ENCODE assay signal across 1 cellular context in the genomic region with DNA sequence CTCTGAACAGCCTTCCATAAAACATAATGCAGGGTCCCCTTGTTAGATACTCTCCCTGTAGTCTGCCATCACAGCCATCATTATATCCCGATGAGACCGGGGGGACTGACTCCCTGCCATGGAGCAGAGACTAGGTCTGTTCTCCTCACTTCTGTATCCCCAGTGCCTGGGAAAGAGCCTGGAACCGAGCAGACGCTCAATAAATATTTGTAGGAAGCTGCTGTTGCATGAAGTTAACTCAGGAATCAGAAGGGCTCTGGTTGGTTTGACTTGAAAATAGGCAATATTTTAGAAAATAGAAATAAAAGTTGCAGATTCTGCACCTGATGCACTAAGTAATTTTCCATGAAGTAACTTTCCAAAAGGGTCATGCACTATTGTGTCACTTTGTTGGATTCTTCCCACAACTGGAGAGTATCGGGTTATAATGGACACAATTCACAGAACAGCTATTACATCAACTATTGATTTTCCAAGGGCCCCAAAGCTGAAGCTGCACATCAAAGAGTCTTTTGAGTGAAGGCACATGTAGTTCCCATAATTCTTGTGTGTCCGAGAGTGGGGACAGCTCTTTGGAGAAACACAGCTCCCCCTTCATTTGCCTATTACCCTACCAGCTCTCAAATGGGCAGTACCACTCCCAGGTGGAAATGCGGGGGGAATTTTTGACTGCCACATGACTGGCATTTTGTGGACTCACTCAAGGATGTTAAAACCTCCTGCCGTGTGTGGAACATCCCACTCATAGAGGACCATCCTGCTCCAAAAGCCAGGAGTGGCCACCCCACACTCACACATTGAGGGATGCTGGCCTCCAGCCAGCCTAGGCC.
TF ChIP-seq lines count a peak whose summit lies in the region.

No MANE protein-coding gene starts in this region.

TF ChIP-seq in HepG2, 621 proteins besides CTCF, POLR2A, EP300 and RAD21 (continued from another document and continues in another):
- TF ChIP-seq, protein P1, sequence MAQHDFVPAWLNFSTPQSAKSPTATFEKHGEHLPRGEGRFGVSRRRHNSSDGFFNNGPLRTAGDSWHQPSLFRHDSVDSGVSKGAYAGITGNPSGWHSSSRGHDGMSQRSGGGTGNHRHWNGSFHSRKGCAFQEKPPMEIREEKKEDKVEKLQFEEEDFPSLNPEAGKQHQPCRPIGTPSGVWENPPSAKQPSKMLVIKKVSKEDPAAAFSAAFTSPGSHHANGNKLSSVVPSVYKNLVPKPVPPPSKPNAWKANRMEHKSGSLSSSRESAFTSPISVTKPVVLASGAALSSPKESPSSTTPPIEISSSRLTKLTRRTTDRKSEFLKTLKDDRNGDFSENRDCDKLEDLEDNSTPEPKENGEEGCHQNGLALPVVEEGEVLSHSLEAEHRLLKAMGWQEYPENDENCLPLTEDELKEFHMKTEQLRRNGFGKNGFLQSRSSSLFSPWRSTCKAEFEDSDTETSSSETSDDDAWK (CRISPR knock-in tag; IDR thresholded peaks at IDR 0.05) = no peak
- no peak for TF ChIP-seq ZNF367 (CRISPR knock-in tag; IDR thresholded peaks at IDR 0.05; ENCODE audit: borderline replicate concordance)
- no peak for TF ChIP-seq ZZZ3 (CRISPR knock-in tag; IDR thresholded peaks at IDR 0.05; ENCODE audit: borderline replicate concordance)
- TF ChIP-seq, protein P2, sequence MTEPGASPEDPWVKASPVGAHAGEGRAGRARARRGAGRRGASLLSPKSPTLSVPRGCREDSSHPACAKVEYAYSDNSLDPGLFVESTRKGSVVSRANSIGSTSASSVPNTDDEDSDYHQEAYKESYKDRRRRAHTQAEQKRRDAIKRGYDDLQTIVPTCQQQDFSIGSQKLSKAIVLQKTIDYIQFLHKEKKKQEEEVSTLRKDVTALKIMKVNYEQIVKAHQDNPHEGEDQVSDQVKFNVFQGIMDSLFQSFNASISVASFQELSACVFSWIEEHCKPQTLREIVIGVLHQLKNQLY (CRISPR knock-in tag; IDR thresholded peaks at IDR 0.05) = no peak
- TF ChIP-seq HOXA7 (CRISPR knock-in tag; IDR thresholded peaks at IDR 0.05) = no peak
- TF ChIP-seq ZNF776 (CRISPR knock-in tag; IDR thresholded peaks at IDR 0.05) = no peak
- TF ChIP-seq CHD4 (IDR thresholded peaks at IDR 0.05; ENCODE audit: borderline replicate concordance, low read length) = peak; percentile 79; the same call in 1 of the 2 replicates
- peak; percentile 75 for TF ChIP-seq KAT8 (CRISPR knock-in tag; IDR thresholded peaks at IDR 0.05)
- TF ChIP-seq, protein P3, sequence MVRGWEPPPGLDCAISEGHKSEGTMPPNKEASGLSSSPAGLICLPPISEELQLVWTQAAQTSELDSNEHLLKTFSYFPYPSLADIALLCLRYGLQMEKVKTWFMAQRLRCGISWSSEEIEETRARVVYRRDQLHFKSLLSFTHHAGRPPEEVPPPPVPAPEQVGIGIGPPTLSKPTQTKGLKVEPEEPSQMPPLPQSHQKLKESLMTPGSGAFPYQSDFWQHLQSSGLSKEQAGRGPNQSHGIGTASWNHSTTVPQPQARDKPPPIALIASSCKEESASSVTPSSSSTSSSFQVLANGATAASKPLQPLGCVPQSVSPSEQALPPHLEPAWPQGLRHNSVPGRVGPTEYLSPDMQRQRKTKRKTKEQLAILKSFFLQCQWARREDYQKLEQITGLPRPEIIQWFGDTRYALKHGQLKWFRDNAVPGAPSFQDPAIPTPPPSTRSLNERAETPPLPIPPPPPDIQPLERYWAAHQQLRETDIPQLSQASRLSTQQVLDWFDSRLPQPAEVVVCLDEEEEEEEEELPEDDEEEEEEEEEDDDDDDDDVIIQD (CRISPR knock-in tag; IDR thresholded peaks at IDR 0.05; ENCODE audit: low read depth) = peak; percentile 25; the same call in 1 of the 2 replicates
- TF ChIP-seq, protein P4, sequence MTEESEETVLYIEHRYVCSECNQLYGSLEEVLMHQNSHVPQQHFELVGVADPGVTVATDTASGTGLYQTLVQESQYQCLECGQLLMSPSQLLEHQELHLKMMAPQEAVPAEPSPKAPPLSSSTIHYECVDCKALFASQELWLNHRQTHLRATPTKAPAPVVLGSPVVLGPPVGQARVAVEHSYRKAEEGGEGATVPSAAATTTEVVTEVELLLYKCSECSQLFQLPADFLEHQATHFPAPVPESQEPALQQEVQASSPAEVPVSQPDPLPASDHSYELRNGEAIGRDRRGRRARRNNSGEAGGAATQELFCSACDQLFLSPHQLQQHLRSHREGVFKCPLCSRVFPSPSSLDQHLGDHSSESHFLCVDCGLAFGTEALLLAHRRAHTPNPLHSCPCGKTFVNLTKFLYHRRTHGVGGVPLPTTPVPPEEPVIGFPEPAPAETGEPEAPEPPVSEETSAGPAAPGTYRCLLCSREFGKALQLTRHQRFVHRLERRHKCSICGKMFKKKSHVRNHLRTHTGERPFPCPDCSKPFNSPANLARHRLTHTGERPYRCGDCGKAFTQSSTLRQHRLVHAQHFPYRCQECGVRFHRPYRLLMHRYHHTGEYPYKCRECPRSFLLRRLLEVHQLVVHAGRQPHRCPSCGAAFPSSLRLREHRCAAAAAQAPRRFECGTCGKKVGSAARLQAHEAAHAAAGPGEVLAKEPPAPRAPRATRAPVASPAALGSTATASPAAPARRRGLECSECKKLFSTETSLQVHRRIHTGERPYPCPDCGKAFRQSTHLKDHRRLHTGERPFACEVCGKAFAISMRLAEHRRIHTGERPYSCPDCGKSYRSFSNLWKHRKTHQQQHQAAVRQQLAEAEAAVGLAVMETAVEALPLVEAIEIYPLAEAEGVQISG (CRISPR knock-in tag; IDR thresholded peaks at IDR 0.05) = no peak
- TF ChIP-seq, protein P5, sequence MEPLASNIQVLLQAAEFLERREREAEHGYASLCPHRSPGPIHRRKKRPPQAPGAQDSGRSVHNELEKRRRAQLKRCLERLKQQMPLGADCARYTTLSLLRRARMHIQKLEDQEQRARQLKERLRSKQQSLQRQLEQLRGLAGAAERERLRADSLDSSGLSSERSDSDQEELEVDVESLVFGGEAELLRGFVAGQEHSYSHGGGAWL (CRISPR knock-in tag; IDR thresholded peaks at IDR 0.05) = no peak
- no peak for TF ChIP-seq EZH2 (conservative IDR thresholded peaks at IDR 0.05; ENCODE audit: low read depth, low read length)
- no peak for TF ChIP-seq NPAS2 (CRISPR knock-in tag; IDR thresholded peaks at IDR 0.05; ENCODE audit: borderline replicate concordance)
- TF ChIP-seq, protein P6, sequence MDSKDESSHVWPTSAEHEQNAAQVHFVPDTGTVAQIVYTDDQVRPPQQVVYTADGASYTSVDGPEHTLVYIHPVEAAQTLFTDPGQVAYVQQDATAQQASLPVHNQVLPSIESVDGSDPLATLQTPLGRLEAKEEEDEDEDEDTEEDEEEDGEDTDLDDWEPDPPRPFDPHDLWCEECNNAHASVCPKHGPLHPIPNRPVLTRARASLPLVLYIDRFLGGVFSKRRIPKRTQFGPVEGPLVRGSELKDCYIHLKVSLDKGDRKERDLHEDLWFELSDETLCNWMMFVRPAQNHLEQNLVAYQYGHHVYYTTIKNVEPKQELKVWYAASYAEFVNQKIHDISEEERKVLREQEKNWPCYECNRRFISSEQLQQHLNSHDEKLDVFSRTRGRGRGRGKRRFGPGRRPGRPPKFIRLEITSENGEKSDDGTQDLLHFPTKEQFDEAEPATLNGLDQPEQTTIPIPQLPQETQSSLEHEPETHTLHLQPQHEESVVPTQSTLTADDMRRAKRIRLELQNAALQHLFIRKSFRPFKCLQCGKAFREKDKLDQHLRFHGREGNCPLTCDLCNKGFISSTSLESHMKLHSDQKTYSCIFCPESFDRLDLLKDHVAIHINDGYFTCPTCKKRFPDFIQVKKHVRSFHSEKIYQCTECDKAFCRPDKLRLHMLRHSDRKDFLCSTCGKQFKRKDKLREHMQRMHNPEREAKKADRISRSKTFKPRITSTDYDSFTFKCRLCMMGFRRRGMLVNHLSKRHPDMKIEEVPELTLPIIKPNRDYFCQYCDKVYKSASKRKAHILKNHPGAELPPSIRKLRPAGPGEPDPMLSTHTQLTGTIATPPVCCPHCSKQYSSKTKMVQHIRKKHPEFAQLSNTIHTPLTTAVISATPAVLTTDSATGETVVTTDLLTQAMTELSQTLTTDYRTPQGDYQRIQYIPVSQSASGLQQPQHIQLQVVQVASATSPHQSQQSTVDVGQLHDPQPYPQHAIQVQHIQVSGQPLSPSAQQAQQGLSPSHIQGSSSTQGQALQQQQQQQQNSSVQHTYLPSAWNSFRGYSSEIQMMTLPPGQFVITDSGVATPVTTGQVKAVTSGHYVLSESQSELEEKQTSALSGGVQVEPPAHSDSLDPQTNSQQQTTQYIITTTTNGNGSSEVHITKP (CRISPR knock-in tag; IDR thresholded peaks at IDR 0.05; ENCODE audit: low read depth) = peak; percentile 98
- TF ChIP-seq ZNF34 (CRISPR knock-in tag; IDR thresholded peaks at IDR 0.05; ENCODE audit: borderline replicate concordance) = no peak
- TF ChIP-seq ZNF260 (CRISPR knock-in tag; IDR thresholded peaks at IDR 0.05; ENCODE audit: borderline replicate concordance, low read depth) = no peak
- TF ChIP-seq, protein P7, sequence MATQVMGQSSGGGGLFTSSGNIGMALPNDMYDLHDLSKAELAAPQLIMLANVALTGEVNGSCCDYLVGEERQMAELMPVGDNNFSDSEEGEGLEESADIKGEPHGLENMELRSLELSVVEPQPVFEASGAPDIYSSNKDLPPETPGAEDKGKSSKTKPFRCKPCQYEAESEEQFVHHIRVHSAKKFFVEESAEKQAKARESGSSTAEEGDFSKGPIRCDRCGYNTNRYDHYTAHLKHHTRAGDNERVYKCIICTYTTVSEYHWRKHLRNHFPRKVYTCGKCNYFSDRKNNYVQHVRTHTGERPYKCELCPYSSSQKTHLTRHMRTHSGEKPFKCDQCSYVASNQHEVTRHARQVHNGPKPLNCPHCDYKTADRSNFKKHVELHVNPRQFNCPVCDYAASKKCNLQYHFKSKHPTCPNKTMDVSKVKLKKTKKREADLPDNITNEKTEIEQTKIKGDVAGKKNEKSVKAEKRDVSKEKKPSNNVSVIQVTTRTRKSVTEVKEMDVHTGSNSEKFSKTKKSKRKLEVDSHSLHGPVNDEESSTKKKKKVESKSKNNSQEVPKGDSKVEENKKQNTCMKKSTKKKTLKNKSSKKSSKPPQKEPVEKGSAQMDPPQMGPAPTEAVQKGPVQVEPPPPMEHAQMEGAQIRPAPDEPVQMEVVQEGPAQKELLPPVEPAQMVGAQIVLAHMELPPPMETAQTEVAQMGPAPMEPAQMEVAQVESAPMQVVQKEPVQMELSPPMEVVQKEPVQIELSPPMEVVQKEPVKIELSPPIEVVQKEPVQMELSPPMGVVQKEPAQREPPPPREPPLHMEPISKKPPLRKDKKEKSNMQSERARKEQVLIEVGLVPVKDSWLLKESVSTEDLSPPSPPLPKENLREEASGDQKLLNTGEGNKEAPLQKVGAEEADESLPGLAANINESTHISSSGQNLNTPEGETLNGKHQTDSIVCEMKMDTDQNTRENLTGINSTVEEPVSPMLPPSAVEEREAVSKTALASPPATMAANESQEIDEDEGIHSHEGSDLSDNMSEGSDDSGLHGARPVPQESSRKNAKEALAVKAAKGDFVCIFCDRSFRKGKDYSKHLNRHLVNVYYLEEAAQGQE (IDR thresholded peaks at IDR 0.05; ENCODE audit: borderline replicate concordance in 1 of 2, low read depth in 1 of 2, low read length in 2 of 2) = no peak; a peak in 1 of 4 replicates
- no peak for TF ChIP-seq SP2 (CRISPR knock-in tag; IDR thresholded peaks at IDR 0.05)
- TF ChIP-seq ZNF841 (CRISPR knock-in tag; IDR thresholded peaks at IDR 0.05; ENCODE audit: borderline replicate concordance) = no peak
- TF ChIP-seq, protein P8, sequence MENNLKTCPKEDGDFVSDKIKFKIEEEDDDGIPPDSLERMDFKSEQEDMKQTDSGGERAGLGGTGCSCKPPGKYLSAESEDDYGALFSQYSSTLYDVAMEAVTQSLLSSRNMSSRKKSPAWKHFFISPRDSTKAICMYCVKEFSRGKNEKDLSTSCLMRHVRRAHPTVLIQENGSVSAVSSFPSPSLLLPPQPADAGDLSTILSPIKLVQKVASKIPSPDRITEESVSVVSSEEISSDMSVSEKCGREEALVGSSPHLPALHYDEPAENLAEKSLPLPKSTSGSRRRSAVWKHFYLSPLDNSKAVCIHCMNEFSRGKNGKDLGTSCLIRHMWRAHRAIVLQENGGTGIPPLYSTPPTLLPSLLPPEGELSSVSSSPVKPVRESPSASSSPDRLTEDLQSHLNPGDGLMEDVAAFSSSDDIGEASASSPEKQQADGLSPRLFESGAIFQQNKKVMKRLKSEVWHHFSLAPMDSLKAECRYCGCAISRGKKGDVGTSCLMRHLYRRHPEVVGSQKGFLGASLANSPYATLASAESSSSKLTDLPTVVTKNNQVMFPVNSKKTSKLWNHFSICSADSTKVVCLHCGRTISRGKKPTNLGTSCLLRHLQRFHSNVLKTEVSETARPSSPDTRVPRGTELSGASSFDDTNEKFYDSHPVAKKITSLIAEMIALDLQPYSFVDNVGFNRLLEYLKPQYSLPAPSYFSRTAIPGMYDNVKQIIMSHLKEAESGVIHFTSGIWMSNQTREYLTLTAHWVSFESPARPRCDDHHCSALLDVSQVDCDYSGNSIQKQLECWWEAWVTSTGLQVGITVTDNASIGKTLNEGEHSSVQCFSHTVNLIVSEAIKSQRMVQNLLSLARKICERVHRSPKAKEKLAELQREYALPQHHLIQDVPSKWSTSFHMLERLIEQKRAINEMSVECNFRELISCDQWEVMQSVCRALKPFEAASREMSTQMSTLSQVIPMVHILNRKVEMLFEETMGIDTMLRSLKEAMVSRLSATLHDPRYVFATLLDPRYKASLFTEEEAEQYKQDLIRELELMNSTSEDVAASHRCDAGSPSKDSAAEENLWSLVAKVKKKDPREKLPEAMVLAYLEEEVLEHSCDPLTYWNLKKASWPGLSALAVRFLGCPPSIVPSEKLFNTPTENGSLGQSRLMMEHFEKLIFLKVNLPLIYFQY (CRISPR knock-in tag; IDR thresholded peaks at IDR 0.05; ENCODE audit: borderline replicate concordance) = no peak
- TF ChIP-seq ZSCAN9 (CRISPR knock-in tag; IDR thresholded peaks at IDR 0.05; ENCODE audit: borderline replicate concordance) = no peak
- no peak for TF ChIP-seq ZNF317 (CRISPR knock-in tag; IDR thresholded peaks at IDR 0.05)
- TF ChIP-seq SOX13 (IDR thresholded peaks at IDR 0.05) = peak; percentile 45; the same call in 1 of the 2 replicates
- peak in 1 of 2 experiments; percentile 91; a peak in 2 of 4 replicates for TF ChIP-seq SOX13 (CRISPR knock-in tag; conservative IDR thresholded peaks at IDR 0.05 in 1 of 2, IDR thresholded peaks at IDR 0.05 in 1 of 2)
- TF ChIP-seq ZNF563 (CRISPR knock-in tag; IDR thresholded peaks at IDR 0.05) = no peak
- TF ChIP-seq TAF15 (IDR thresholded peaks at IDR 0.05; ENCODE audit: low read depth, low read length, poor library complexity, severe bottlenecking) = no peak
- no peak for TF ChIP-seq HOXA9 (CRISPR knock-in tag; IDR thresholded peaks at IDR 0.05; ENCODE audit: borderline replicate concordance)
- TF ChIP-seq SIN3A (IDR thresholded peaks at IDR 0.05; ENCODE audit: borderline replicate concordance, low read depth, low read length) = no peak
- no peak for TF ChIP-seq ZNF619 (CRISPR knock-in tag; IDR thresholded peaks at IDR 0.05)
- TF ChIP-seq TP53 (CRISPR knock-in tag; conservative IDR thresholded peaks at IDR 0.05) = no peak; the same call in 1 of the 2 replicates
- no peak for TF ChIP-seq ETV6 (CRISPR knock-in tag; conservative IDR thresholded peaks at IDR 0.05)
- TF ChIP-seq, protein P9, sequence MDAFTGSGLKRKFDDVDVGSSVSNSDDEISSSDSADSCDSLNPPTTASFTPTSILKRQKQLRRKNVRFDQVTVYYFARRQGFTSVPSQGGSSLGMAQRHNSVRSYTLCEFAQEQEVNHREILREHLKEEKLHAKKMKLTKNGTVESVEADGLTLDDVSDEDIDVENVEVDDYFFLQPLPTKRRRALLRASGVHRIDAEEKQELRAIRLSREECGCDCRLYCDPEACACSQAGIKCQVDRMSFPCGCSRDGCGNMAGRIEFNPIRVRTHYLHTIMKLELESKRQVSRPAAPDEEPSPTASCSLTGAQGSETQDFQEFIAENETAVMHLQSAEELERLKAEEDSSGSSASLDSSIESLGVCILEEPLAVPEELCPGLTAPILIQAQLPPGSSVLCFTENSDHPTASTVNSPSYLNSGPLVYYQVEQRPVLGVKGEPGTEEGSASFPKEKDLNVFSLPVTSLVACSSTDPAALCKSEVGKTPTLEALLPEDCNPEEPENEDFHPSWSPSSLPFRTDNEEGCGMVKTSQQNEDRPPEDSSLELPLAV (CRISPR knock-in tag; conservative IDR thresholded peaks at IDR 0.05; ENCODE audit: low read depth) = no peak
- TF ChIP-seq SATB2 (CRISPR knock-in tag; IDR thresholded peaks at IDR 0.05) = no peak
- no peak for TF ChIP-seq ZFP62 (CRISPR knock-in tag; IDR thresholded peaks at IDR 0.05)
- TF ChIP-seq RFXANK (CRISPR knock-in tag; IDR thresholded peaks at IDR 0.05) = no peak
